Comparison of ENCODE assay signal across 30 cellular contexts in the genomic region with DNA sequence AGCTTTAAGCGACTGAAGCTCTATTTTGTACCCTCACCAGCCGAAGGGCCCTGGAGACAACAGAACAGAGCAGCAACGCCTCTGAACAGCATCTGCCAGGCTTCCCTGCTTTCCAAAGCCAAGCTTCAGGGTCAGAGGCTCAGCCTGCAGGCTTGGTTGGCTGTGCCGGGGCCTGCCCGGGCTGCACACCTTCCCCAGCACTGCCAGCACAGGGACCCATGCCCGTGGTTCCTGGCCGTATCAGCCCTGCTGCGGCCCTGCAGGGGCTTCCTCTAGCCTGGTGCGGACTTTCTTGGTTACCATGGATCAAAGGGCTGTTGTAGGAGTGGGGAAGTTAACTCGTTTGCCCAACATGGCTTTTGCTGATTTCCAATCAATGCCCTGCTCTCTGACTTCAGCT.
"Had no signal": no experiment of that assay in that cellular context is flagged by ENCODE, and none has a peak within 500 bp of the region (broad histone marks: within the 10 kb centered on the region; RNA-seq: fewer than 3 reads in every experiment).

No MANE protein-coding gene starts in this region.

- H3K4me3 ChIP-seq: PC-9, Peyer's patch, SJCRH30, SJSA1, SK-N-MC had no signal

- H3K9me3 ChIP-seq: Peyer's patch, SJCRH30, SJSA1, SK-N-SH had no signal

- DNase-seq: NCI-H524; NCI-H524 treated with DMSO at 0.1 percent for 48 hours; NCI-H526; NCI-H526 treated with DMSO at 0.1 percent for 48 hours; NCI-H69; NCI-H748 treated with DMSO at 0.1 percent for 48 hours; NCI-H774; NCI-H82; NK-92 treated with Interleukin-12 subunit alpha and Interleukin-12 subunit beta, amount 100 ng/mL, for 24 hours; OCI-M1; PC-3; PC-9; Peyer's patch; Right ventricle myocardium superior; RPMI8226; SHP77; SHP77 treated with DMSO at 0.1 percent for 48 hours; SIG-M5; SJCRH30; SK-N-SH; SW 1271; T-cell; T-helper 1 cell had no signal

- FAIRE-seq: RCC 7860 had no signal

- ATAC-seq: Panc1, PC-3, Right ventricle myocardium inferior, SK-N-SH treated with all-trans-retinoic acid at 6 μM for 48 hours, T-cell had no signal

- H2AFZ ChIP-seq: PC-9 had no signal

- H3K4me2 ChIP-seq: PC-9, SK-N-SH had no signal

- H3K27me3 ChIP-seq: Peyer's patch, SJSA1 had no signal

- H3K27ac ChIP-seq: PC-9, Peyer's patch, RWPE1, SJCRH30, SJSA1, SK-N-MC had no signal

- H3K4me1 ChIP-seq: Peyer's patch, SJSA1 had no signal

- H3K9ac ChIP-seq: SK-N-SH had no signal

- H3K36me3 ChIP-seq: Peyer's patch, SJCRH30, SJSA1 had no signal
